24 cellular contexts compared by ENCODE assay signal in genomic region chr4:173337463-173337862, GRCh38. TPM values are rescaled to one million over a fixed set of nuclear protein-coding genes. Genes with fewer than 3 reads are reported as not detected.
A peak's percentile ranks its signal among the peaks of the same experiment; 100 is the strongest.
DNase-seq lines count a peak whose midpoint lies in the region; ATAC-seq, FAIRE-seq and TF ChIP-seq lines count a peak whose summit lies in the region.
"Had no signal": no experiment of that assay in that cellular context is flagged by ENCODE, and none has a peak within 500 bp of the region (broad histone marks: within the 10 kb centered on the region; RNA-seq: fewer than 3 reads in every experiment).

No MANE protein-coding gene starts in this region.

- H4K20me1 ChIP-seq in Loucy (ENCODE audit: insufficient read depth, low read length, poor library complexity, severe bottlenecking), result peaks cover 15% of the 10 kb centered on the region
- no peaks in the 10 kb centered on the region for H4K20me1 ChIP-seq in GM12878 (ENCODE audit: control insufficient read depth, insufficient read depth)
- peaks cover 10% of the 10 kb centered on the region for H4K20me1 ChIP-seq in neural progenitor cell (ENCODE audit: low read depth)

- H3K36me3 ChIP-seq in Loucy (ENCODE audit: insufficient read depth, low read length) (peaks cover 10% of the 10 kb centered on the region), GM12878 (ENCODE audit: control insufficient read depth in 2 of 2, insufficient read depth in 2 of 2, low read length in 1 of 2) (peaks cover 0 to 6% of the 10 kb centered on the region in 2 experiments; a peak in 1 of 4 replicates), neural progenitor cell (peaks cover 7% of the 10 kb centered on the region)
- H3K36me3 ChIP-seq: Peyer's patch had no signal

- ATAC-seq in GM12878, result no peak
- no peak for ATAC-seq in GM18502 (IDR thresholded peaks at IDR 0.05; ENCODE audit: poor library complexity, unreplicated experiment)
- ATAC-seq: HCT116, T-helper 17 cell had no signal

- TF ChIP-seq CTCF in Loucy (conservative IDR thresholded peaks at IDR 0.05; ENCODE audit: low read length) (no peak), GM12878 (IDR thresholded peaks at IDR 0.05 in 2 of 3, conservative IDR thresholded peaks at IDR 0.05 in 1 of 3; ENCODE audit: control insufficient read depth in 2 of 3, extremely low read depth in 1 of 3, insufficient read depth in 1 of 3, low read depth in 3 of 3, low read length in 3 of 3) (no peak), neural progenitor cell (IDR thresholded peaks at IDR 0.05) (no peak)

- TF ChIP-seq POLR2A in GM12878 (IDR thresholded peaks at IDR 0.05; ENCODE audit: low read depth, low read length), result no peak

- H3K4me2 ChIP-seq in Loucy (ENCODE audit: low read depth, low read length, poor library complexity, severe bottlenecking), result peak overlapping the region; percentile 97
- H3K4me2 ChIP-seq in GM12878 (ENCODE audit: control insufficient read depth, insufficient read depth), result no peak overlapping the region
- no peak overlapping the region for H3K4me2 ChIP-seq in neural progenitor cell

- peak overlapping the region; percentile 59 for H3K4me3 ChIP-seq in Loucy (ENCODE audit: low read length, poor library complexity, severe bottlenecking)
- no peak overlapping the region for H3K4me3 ChIP-seq in GM12878
- no peak overlapping the region for H3K4me3 ChIP-seq in neural progenitor cell
- H3K4me3 ChIP-seq: Peyer's patch, SJSA1 had no signal

- RAD21 ChIA-PET in GM12878 (lab: Charles Lee; ENCODE audit: unreplicated experiment), result interaction anchor here (1.4 to 8.4 kb wide), 2 partner anchors 19 to 33 kb away, joined by 3 to 145 read pairs; partner anchors contain the start of gene SAP30

- no TSS peak for BruUV-seq in GM12878 (replicated peaks; lab: Mats Ljungman, UMichigan)

- POLR2A ChIA-PET in GM12878 (lab: Charles Lee), result interaction anchor here (0.7 to 13.9 kb wide), 3 partner anchors 27 to 141 kb away, joined by 3 to 472 read pairs (median 3); partner anchors contain the start of gene SAP30

- H3K9ac ChIP-seq in Loucy (ENCODE audit: low read depth, low read length, poor library complexity, severe bottlenecking) (peak overlapping the region; percentile 100), GM12878 (ENCODE audit: control insufficient read depth, insufficient read depth, low read length) (no peak overlapping the region), neural progenitor cell (no peak overlapping the region)

- no peak for TF ChIP-seq RAD21 in GM12878 (IDR thresholded peaks at IDR 0.05; ENCODE audit: insufficient read depth, low read depth, low read length)

- SMC1A ChIA-PET in GM12878 (lab: Charles Lee; ENCODE audit: uncharacterized antibody, unreplicated experiment), result interaction anchor here (1.2 to 14.3 kb wide), 3 partner anchors 9 to 36 kb away, joined by 5 to 232 read pairs (median 5); partner anchors contain the start of gene SAP30

- in situ Hi-C loops in GM12878 (cut with MboI), result no loop called here

- no peak overlapping the region for H3K4me3 Mint-ChIP-seq in neural progenitor cell
- H3K4me3 Mint-ChIP-seq: T-helper 17 cell had no signal

- H3K4me1 Mint-ChIP-seq in neural progenitor cell, result peaks cover 39% of the 10 kb centered on the region

- no peak overlapping the region for H3K27ac ChIP-seq in GM12878 (ENCODE audit: control insufficient read depth, insufficient read depth)
- H3K27ac ChIP-seq in neural progenitor cell, result no peak overlapping the region
- H3K27ac ChIP-seq: C4-2B, Peyer's patch, SJSA1 had no signal

- no peaks in the 10 kb centered on the region for H3K9me2 ChIP-seq in Loucy (replicated peaks; ENCODE audit: low read depth, low read length)

- peaks cover 48% of the 10 kb centered on the region for H3K4me1 ChIP-seq in Loucy (ENCODE audit: insufficient read depth, low read length, poor library complexity, severe bottlenecking)
- H3K4me1 ChIP-seq in GM12878 (ENCODE audit: control insufficient read depth, insufficient read depth, low read length), result peaks cover 3% of the 10 kb centered on the region; the same call in 1 of the 2 replicates
- H3K4me1 ChIP-seq in neural progenitor cell, result peaks cover 34% of the 10 kb centered on the region

- no peak for FAIRE-seq in GM12878 (lab: Jason Lieb, UNC)
- FAIRE-seq: GM18507 had no signal

- H3K9me3 ChIP-seq in Loucy (ENCODE audit: insufficient read depth, low read depth, low read length) (no peaks in the 10 kb centered on the region), GM12878 (replicated peaks; ENCODE audit: control insufficient read depth, insufficient read depth, low read length) (no peaks in the 10 kb centered on the region), neural progenitor cell (ENCODE audit: low read depth) (no peaks in the 10 kb centered on the region)
- H3K9me3 ChIP-seq: Peyer's patch, SJSA1 had no signal

- H3F3A ChIP-seq in Loucy (ENCODE audit: low read depth) (no peaks in the 10 kb centered on the region), neural progenitor cell (ENCODE audit: low read depth) (peaks cover 32% of the 10 kb centered on the region)

- H3K27ac Mint-ChIP-seq in neural progenitor cell, result no peak overlapping the region
- H3K27ac Mint-ChIP-seq: T-helper 17 cell had no signal

- H3K27me3 Mint-ChIP-seq in neural progenitor cell (ENCODE audit: insufficient read depth, low read depth), result peaks cover 9% of the 10 kb centered on the region

- DNase-seq in A172 (ENCODE audit: low spot score) (peak; percentile 20), ELR (ENCODE audit: low read depth) (peak; percentile 63), GM12878 (ENCODE audit: low read depth, low spot score) (no peak), NCI-H187 (lab: John Stamatoyannopoulos, UW) (no peak), neural progenitor cell (ENCODE audit: low spot score) (no peak), NCI-H2107 (lab: John Stamatoyannopoulos, UW) (no peak)
- DNase-seq: 8988T, DMS53, GOT3, MM.1S, NCI-H1048, NCI-H1417 treated with DMSO at 0.1 percent for 48 hours, NCI-H1930, NCI-H2227 treated with DMSO at 0.1 percent for 48 hours, NCI-H510A treated with DMSO at 0.1 percent for 48 hours, NCI-H748 treated with DMSO at 0.1 percent for 48 hours, Peyer's patch, T-helper 17 cell had no signal

- peaks cover 3% of the 10 kb centered on the region for H3K9me3 Mint-ChIP-seq in neural progenitor cell

- peaks cover 12% of the 10 kb centered on the region for H3K27me3 ChIP-seq in Loucy (ENCODE audit: insufficient read depth, low read length, poor library complexity, severe bottlenecking)
- no peaks in the 10 kb centered on the region for H3K27me3 ChIP-seq in GM12878 (replicated peaks in 1 of 2; ENCODE audit: control insufficient read depth in 2 of 2, insufficient read depth in 2 of 2, low read length in 1 of 2)
- H3K27me3 ChIP-seq in neural progenitor cell, result no peaks in the 10 kb centered on the region
- H3K27me3 ChIP-seq: Peyer's patch, SJSA1 had no signal

- CTCF ChIA-PET in GM12878 (lab: Yijun Ruan, JAX), result interaction anchor here (0.9 to 1.4 kb wide), 2 partner anchors 18 to 81 kb away, joined by 3 to 5 read pairs; no protein-coding TSS in a partner anchor

- peaks cover 11% of the 10 kb centered on the region for H3K36me3 Mint-ChIP-seq in neural progenitor cell

- H3K79me2 ChIP-seq in Loucy (ENCODE audit: insufficient read depth, low read length), result peaks cover 58% of the 10 kb centered on the region
- peaks cover 36% of the 10 kb centered on the region for H3K79me2 ChIP-seq in GM12878 (ENCODE audit: control insufficient read depth, insufficient read depth, low read length)
- H3K79me2 ChIP-seq in neural progenitor cell (ENCODE audit: low read depth), result peaks cover 45% of the 10 kb centered on the region

- WGBS in GM12878 (ENCODE audit: insufficient coverage, insufficient replicate concordance, low lambda C conversion rate, missing lambda C conversion rate), result 100% methylated on average over 2 of the region's 2 CpGs

- intact Hi-C loops in GM12878 (cut with micrococcal nuclease; ENCODE audit: unreplicated experiment), result no loop called here

- TF ChIP-seq EP300 in GM12878 (IDR thresholded peaks at IDR 0.05; ENCODE audit: borderline replicate concordance in 1 of 2, control insufficient read depth in 1 of 2, low read depth in 2 of 2, low read length in 2 of 2), result no peak

- no peak overlapping the region for H2AFZ ChIP-seq in Loucy (ENCODE audit: low read length)
- peak overlapping the region; percentile 2 for H2AFZ ChIP-seq in GM12878 (ENCODE audit: control insufficient read depth, low read depth, low read length)
- H2AFZ ChIP-seq in neural progenitor cell (replicated peaks), result no peak overlapping the region

RNA-seq across cellular contexts. Expression of gene HMGB2, which starts 3.3 kb away (rescaled TPM):
- total RNA-seq in A172 (2014; rRNA removed; shearing (Covaris generic)), result 259 and 290 TPM in 2 replicates
- total RNA-seq in GM12878 (2013; cell fraction: nucleolus; rRNA removed), result 48.0 and 49.1 TPM in 2 replicates
- 260 and 307 TPM in 2 replicates for total RNA-seq in GM12878 (2014; rRNA removed)
- total RNA-seq in GM12878 (2014; rRNA removed; fragmentation: Illumina TruSeq; extraction: Trizol), result 580 and 598 TPM in 2 replicates
- 314 and 323 TPM in 2 replicates for total RNA-seq in GM12878 (2021)
- polyA plus RNA-seq in GM12878 (2011; ENCODE audit: low read depth), result 338 TPM
- 420 and 773 TPM in 2 replicates for polyA plus RNA-seq in GM12878 (2011; rRNA removed)
- 127 and 140 TPM in 2 replicates for polyA plus RNA-seq in GM12878 (2011; cell fraction: cytosol; rRNA removed)
- polyA plus RNA-seq in GM12878 (2011; cell fraction: nucleus; rRNA removed), result 103 and 152 TPM in 2 replicates
- 382 and 414 TPM in 2 replicates for polyA plus RNA-seq in GM12878 (2012)
- 756 and 851 TPM in 2 replicates for polyA plus RNA-seq in GM12878 (2014; fragmentation: Illumina TruSeq; extraction: Trizol)
- 100 to 1,000 TPM; 858 to 954 TPM for polyA plus RNA-seq in GM12878 (2014; fragmentation: Nextera tagmentation; extraction: Ambion mirVana)
- 358 and 471 TPM in 2 replicates for polyA plus RNA-seq in GM12878 (2014; rRNA removed)
- polyA plus RNA-seq in GM12878 (2016; fragmentation: Nextera tagmentation; extraction: Ambion mirVana), result 100 to 1,000 TPM; 931 to 961 TPM
- polyA minus RNA-seq in GM12878 (2011; rRNA and poly(A)+ RNA removed), result 62.3 and 71.0 TPM in 2 replicates
- 49.4 and 65.2 TPM in 2 replicates for polyA minus RNA-seq in GM12878 (2011; cell fraction: cytosol; rRNA and poly(A)+ RNA removed)
- polyA minus RNA-seq in GM12878 (2011; cell fraction: nucleus; rRNA and poly(A)+ RNA removed), result 36.6 and 52.7 TPM in 2 replicates
- 655 and 1,033 TPM in 2 replicates for total RNA-seq in neural progenitor cell (ENCODE audit: low replicate concordance)

RNA-seq across cellular contexts. Expression of gene SAP30, which starts 33.3 kb away (rescaled TPM):
- total RNA-seq in A172 (2014; rRNA removed; shearing (Covaris generic)), result 69.5 and 80.4 TPM in 2 replicates
- total RNA-seq in GM12878 (2013; cell fraction: nucleolus; rRNA removed), result 22.3 and 23.3 TPM in 2 replicates
- total RNA-seq in GM12878 (2014; rRNA removed) (23.1 and 28.4 TPM in 2 replicates), GM12878 (2014; rRNA removed; fragmentation: Illumina TruSeq; extraction: Trizol) (28.9 and 29.7 TPM in 2 replicates), GM12878 (2021) (26.0 and 29.6 TPM in 2 replicates), neural progenitor cell (ENCODE audit: low replicate concordance) (36.7 and 63.5 TPM in 2 replicates)
- 8.3 TPM for polyA plus RNA-seq in GM12878 (2011; ENCODE audit: low read depth)
- polyA plus RNA-seq in GM12878 (2011; rRNA removed) (56.9 and 106 TPM in 2 replicates), GM12878 (2014; fragmentation: Illumina TruSeq; extraction: Trizol) (16.3 and 18.3 TPM in 2 replicates), GM12878 (2014; fragmentation: Nextera tagmentation; extraction: Ambion mirVana) (10 to 100 TPM in 1 of 2 experiments, 1 to 10 TPM in 1; 5.4 to 24.0 TPM), GM12878 (2014; rRNA removed) (30.0 and 31.7 TPM in 2 replicates), GM12878 (2016; fragmentation: Nextera tagmentation; extraction: Ambion mirVana) (1 to 10 TPM; 5.0 to 9.9 TPM)
- polyA plus RNA-seq in GM12878 (2011; cell fraction: cytosol; rRNA removed), result 14.4 and 24.8 TPM in 2 replicates
- 19.3 and 22.7 TPM in 2 replicates for polyA plus RNA-seq in GM12878 (2011; cell fraction: nucleus; rRNA removed)
- 27.0 and 33.1 TPM in 2 replicates for polyA plus RNA-seq in GM12878 (2012)
- 9.9 and 10.1 TPM in 2 replicates for polyA minus RNA-seq in GM12878 (2011; rRNA and poly(A)+ RNA removed)
- 9.9 and 10.5 TPM in 2 replicates for polyA minus RNA-seq in GM12878 (2011; cell fraction: cytosol; rRNA and poly(A)+ RNA removed)
- 13.1 and 18.6 TPM in 2 replicates for polyA minus RNA-seq in GM12878 (2011; cell fraction: nucleus; rRNA and poly(A)+ RNA removed)

Comparison
In these comparisons a context has a peak if more than half of its experiments do, and no peak if none do; other contexts are left out.
1. DNase-seq: peak in A172 (single experiment) and ELR (single experiment); none in GM12878 (single experiment), NCI-H187 (0 of 2), neural progenitor cell (single experiment) and NCI-H2107 (single experiment).